9 cellular contexts compared by ENCODE assay signal in the genomic region with DNA sequence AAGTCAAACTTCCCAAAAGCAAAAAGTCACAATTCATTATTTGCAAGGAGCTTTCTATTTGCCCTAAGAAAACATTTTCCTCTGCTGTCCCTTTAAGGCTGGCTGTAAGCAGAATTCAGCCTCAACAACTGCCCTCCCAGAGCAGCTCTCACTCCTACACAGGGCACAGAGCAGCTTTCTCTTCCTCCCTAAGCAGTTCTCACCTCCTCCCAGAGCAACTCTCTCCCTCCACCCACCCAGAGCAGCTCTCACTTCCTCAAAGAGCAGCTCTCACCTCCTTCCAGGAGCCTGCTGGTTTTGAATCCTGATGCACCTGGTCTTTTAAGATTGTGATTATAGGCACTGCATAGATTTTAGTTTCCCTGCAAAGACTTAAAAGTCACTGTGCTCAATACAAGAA.
DNase-seq lines count a peak whose midpoint lies in the region; ATAC-seq and TF ChIP-seq lines count a peak whose summit lies in the region.
"Had no signal": no experiment of that assay in that cellular context is flagged by ENCODE, and none has a peak within 500 bp of the region (broad histone marks: within the 10 kb centered on the region; RNA-seq: fewer than 3 reads in every experiment).

No MANE protein-coding gene starts in this region.

- H3K27ac ChIP-seq in effector memory CD4-positive, alpha-beta T cell (ENCODE audit: insufficient read depth, low read length, poor library complexity, severe bottlenecking) = no peak overlapping the region

- DNase-seq in GM10248 (ENCODE audit: extremely low spot score) (peak; percentile 88), NOMO-1 treated with dmso at 0.1 percent for 144 hours (lab: John Stamatoyannopoulos, UW; ENCODE audit: unreplicated experiment) (peak; percentile 25), NCI-H2029 (lab: John Stamatoyannopoulos, UW) (no peak), hepatic stellate cell (ENCODE audit: low spot score) (no peak), GF-D8 (lab: John Stamatoyannopoulos, UW) (no peak)
- DNase-seq in effector memory CD4-positive, alpha-beta T cell = no peak
- DNase-seq: NCI-H1694 treated with DMSO at 0.1 percent for 48 hours had no signal

- ATAC-seq in GM19452 (IDR thresholded peaks at IDR 0.05; ENCODE audit: unreplicated experiment) = peak; percentile 93
- ATAC-seq in HG03045 (IDR thresholded peaks at IDR 0.05; ENCODE audit: unreplicated experiment) = peak; percentile 89

- no peak overlapping the region for H3K4me3 ChIP-seq in effector memory CD4-positive, alpha-beta T cell (ENCODE audit: insufficient read depth, low read depth, low read length, poor library complexity, severe bottlenecking)

- H3K4me1 ChIP-seq in effector memory CD4-positive, alpha-beta T cell (ENCODE audit: control insufficient read depth, insufficient read depth, low read length, poor library complexity, severe bottlenecking) = no peaks in the 10 kb centered on the region

- H3K27me3 ChIP-seq in effector memory CD4-positive, alpha-beta T cell (replicated peaks; ENCODE audit: control insufficient read depth, insufficient read depth, low read length, poor library complexity, severe bottlenecking) = no peaks in the 10 kb centered on the region

- POLR2A ChIA-PET in GM10248 (lab: Yijun Ruan, JAX) = interaction anchor here (0.9 kb wide), 1 partner anchor 9 kb away, joined by 8 read pairs; no protein-coding TSS in a partner anchor

- CTCF ChIA-PET in GM10248 (lab: Yijun Ruan, JAX) = interaction anchor here (0.9 to 1.6 kb wide), 6 partner anchors 8 to 225 kb away, joined by 3 read pairs; no protein-coding TSS in a partner anchor

- H3K36me3 ChIP-seq in effector memory CD4-positive, alpha-beta T cell (ENCODE audit: control insufficient read depth, insufficient read depth, low read length) = peaks cover 4% of the 10 kb centered on the region

- no peak for TF ChIP-seq CTCF in GM10248 (IDR thresholded peaks at IDR 0.05; ENCODE audit: control extremely low read depth, extremely low read depth, low read depth, missing control alignments)

- no peaks in the 10 kb centered on the region for H3K9me3 ChIP-seq in effector memory CD4-positive, alpha-beta T cell (ENCODE audit: control insufficient read depth, low read length)

Comparison
In these comparisons a context has a peak if more than half of its experiments do, and no peak if none do; other contexts are left out.
1. DNase-seq: peak in GM10248 (single experiment) and NOMO-1 treated with dmso at 0.1 percent for 144 hours (single experiment); none in NCI-H2029 (single experiment), hepatic stellate cell (single experiment), GF-D8 (single experiment) and effector memory CD4-positive, alpha-beta T cell (0 of 3).